In genomic region chr5:127290019-127290945, GRCh38 we compare ENCODE assay signal across 8 cellular contexts. TPM values are rescaled to one million over a fixed set of nuclear protein-coding genes. Genes with fewer than 3 reads are reported as not detected.
A peak's percentile ranks its signal among the peaks of the same experiment; 100 is the strongest.
DNase-seq lines count a peak whose midpoint lies in the region; ATAC-seq and TF ChIP-seq lines count a peak whose summit lies in the region.

Gene MEGF10, plus strand, starts transcription at chr5:127290796. Its CDS starts 40,513 bp downstream, at chr5:127331309.

- peak within 1 kb of the TSS; percentile 25 for H3K4me3 ChIP-seq in HFF-Myc (replicated peaks; ENCODE audit: low read depth, low read length)
- no peak within 1 kb of the TSS for H3K4me3 ChIP-seq in naive thymus-derived CD4-positive, alpha-beta T cell (ENCODE audit: low read length)

- CTCF ChIA-PET in naive thymus-derived CD4-positive, alpha-beta T cell (lab: Charles Lee): no interaction called here

- peak; percentile 74 for DNase-seq in DMS53 (lab: John Stamatoyannopoulos, UW)
- no peak for DNase-seq in HFF-Myc (ENCODE audit: extremely low read depth, low read depth)
- peak; percentile 16 for DNase-seq in SKM-1 (lab: John Stamatoyannopoulos, UW; ENCODE audit: unreplicated experiment)
- DNase-seq in fibroblast of gingiva (ENCODE audit: low read depth): peak; percentile 26
- no peak for DNase-seq in naive thymus-derived CD4-positive, alpha-beta T cell
- no peak for DNase-seq in omental fat pad (ENCODE audit: low spot score)

- ATAC-seq in naive thymus-derived CD4-positive, alpha-beta T cell: no peak
- ATAC-seq in omental fat pad (ENCODE audit: low FRiP score): no peak
- ATAC-seq in GM21515 (IDR thresholded peaks at IDR 0.05; ENCODE audit: unreplicated experiment): no peak
- ATAC-seq in GM21367 (IDR thresholded peaks at IDR 0.05; ENCODE audit: unreplicated experiment): no peak

- H3K36me3 Mint-ChIP-seq in naive thymus-derived CD4-positive, alpha-beta T cell: no peaks in the 10 kb centered on the region

- TF ChIP-seq CTCF in HFF-Myc (IDR thresholded peaks at IDR 0.05; ENCODE audit: low read depth, low read length, missing control alignments) (peak; percentile 79), omental fat pad (IDR thresholded peaks at IDR 0.05) (no peak)

- no peak within 1 kb of the TSS for H3K27ac Mint-ChIP-seq in naive thymus-derived CD4-positive, alpha-beta T cell

- H3K9me3 ChIP-seq in naive thymus-derived CD4-positive, alpha-beta T cell (ENCODE audit: control insufficient read depth in 2 of 3, low read length in 3 of 3): no peaks in the 10 kb centered on the region

- no peak within 1 kb of the TSS for H3K27ac ChIP-seq in naive thymus-derived CD4-positive, alpha-beta T cell (ENCODE audit: low read depth, low read length)

- peaks cover 0 to 21% (median 14%) of the 10 kb centered on the region in 7 donors for H3K4me1 Mint-ChIP-seq in naive thymus-derived CD4-positive, alpha-beta T cell

- peak within 1 kb of the TSS in 8 of 10 donors; percentile 5 to 73 (median 56) for H3K4me3 Mint-ChIP-seq in naive thymus-derived CD4-positive, alpha-beta T cell

- peaks cover 0 to 7% of the 10 kb centered on the region in 2 donors for H3K27me3 ChIP-seq in naive thymus-derived CD4-positive, alpha-beta T cell (ENCODE audit: control insufficient read depth in 2 of 2, insufficient read depth in 2 of 2, low read length in 2 of 2)

- intact Hi-C loops in naive thymus-derived CD4-positive, alpha-beta T cell (cut with micrococcal nuclease): loop anchor here in 1 of 2 donors (1.0 kb wide), 1 partner anchor 202 kb away; no protein-coding TSS in a partner anchor

- peaks cover 72 to 91% (median 77%) of the 10 kb centered on the region in 5 donors for H3K27me3 Mint-ChIP-seq in naive thymus-derived CD4-positive, alpha-beta T cell

- H3K36me3 ChIP-seq in naive thymus-derived CD4-positive, alpha-beta T cell (ENCODE audit: control insufficient read depth in 2 of 3, insufficient read depth in 3 of 3, low read length in 3 of 3): no peaks in the 10 kb centered on the region

- POLR2A ChIA-PET in naive thymus-derived CD4-positive, alpha-beta T cell (lab: Charles Lee): no interaction called here

- peaks cover 0 to 21% (median 6%) of the 10 kb centered on the region in 11 donors for H3K9me3 Mint-ChIP-seq in naive thymus-derived CD4-positive, alpha-beta T cell

- H3K4me1 ChIP-seq in naive thymus-derived CD4-positive, alpha-beta T cell (ENCODE audit: control insufficient read depth in 2 of 2, insufficient read depth in 2 of 2, low read length in 2 of 2): peaks cover 0 to 6% of the 10 kb centered on the region in 2 donors

RNA-seq across cellular contexts. Expression of gene MEGF10, which starts in this region (rescaled TPM):
- total RNA-seq in naive thymus-derived CD4-positive, alpha-beta T cell: not detected
- not detected for polyA plus RNA-seq in naive thymus-derived CD4-positive, alpha-beta T cell
- under 1 TPM; 0.13 to 0.74 (median 0.42) TPM for total RNA-seq in omental fat pad

Comparison
In these comparisons a context has a peak if more than half of its experiments do, and no peak if none do; other contexts are left out.
1. DNase-seq: peak in DMS53 (single experiment), SKM-1 (single experiment) and fibroblast of gingiva (single experiment); none in HFF-Myc (single experiment), naive thymus-derived CD4-positive, alpha-beta T cell (0 of 9) and omental fat pad (single experiment).